In the genomic region with DNA sequence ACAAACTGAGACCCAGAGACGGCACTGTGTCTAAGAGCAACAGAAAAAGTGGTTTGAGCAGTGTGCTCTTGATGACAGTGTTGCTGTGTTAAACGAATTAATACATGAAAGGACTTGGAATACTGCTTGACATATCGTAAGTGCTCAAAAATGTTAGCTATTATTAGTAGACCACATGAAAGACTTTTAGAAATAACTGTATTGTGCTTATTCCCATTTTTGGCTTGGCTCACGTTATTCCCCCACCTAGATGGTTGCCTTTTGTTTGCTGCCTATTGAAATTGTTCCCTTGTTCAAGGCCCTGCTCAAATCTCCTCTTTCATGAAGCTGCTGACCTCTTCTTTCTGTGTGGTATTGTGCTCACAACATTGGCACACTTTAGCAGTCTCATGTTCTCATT, we compare ENCODE assay signal across 18 cellular contexts. TPM values are rescaled to one million over a fixed set of nuclear protein-coding genes. Genes with fewer than 3 reads are reported as not detected.
DNase-seq lines count a peak whose midpoint lies in the region; ATAC-seq, FAIRE-seq and TF ChIP-seq lines count a peak whose summit lies in the region.
"Had no signal": no experiment of that assay in that cellular context is flagged by ENCODE, and none has a peak within 500 bp of the region (broad histone marks: within the 10 kb centered on the region; RNA-seq: fewer than 3 reads in every experiment).

No MANE protein-coding gene starts in this region.

- no peak for ATAC-seq in GM12878
- no peak for ATAC-seq in upper lobe of left lung (ENCODE audit: low FRiP score in 2 of 2)
- ATAC-seq in GM19035 (IDR thresholded peaks at IDR 0.05; ENCODE audit: unreplicated experiment) = no peak
- ATAC-seq: Panc1 had no signal

- TF ChIP-seq POLR2A in GM12878 (IDR thresholded peaks at IDR 0.05; ENCODE audit: low read depth, low read length) (no peak), upper lobe of left lung (IDR thresholded peaks at IDR 0.05) (no peak)

- no peak for FAIRE-seq in GM12878 (lab: Jason Lieb, UNC)
- FAIRE-seq: G401.6 had no signal

- H3K79me2 ChIP-seq in MM.1S (ENCODE audit: low read length) (no peaks in the 10 kb centered on the region), GM12878 (ENCODE audit: control insufficient read depth, insufficient read depth, low read length) (no peaks in the 10 kb centered on the region)

- no peaks in the 10 kb centered on the region for H3F3A ChIP-seq in MM.1S (ENCODE audit: insufficient read depth, low read length)

- POLR2A ChIA-PET in GM12878 (lab: Charles Lee) = interaction anchor here (0.5 to 1.8 kb wide), 2 partner anchors 11 to 263 kb away, joined by 3 to 4 read pairs; no protein-coding TSS in a partner anchor

- no peaks in the 10 kb centered on the region for H3K4me1 Mint-ChIP-seq in progenitor cell of endocrine pancreas (ENCODE audit: low read depth)

- no peaks in the 10 kb centered on the region for H3K36me3 Mint-ChIP-seq in progenitor cell of endocrine pancreas (ENCODE audit: insufficient read depth)

- H3K4me3 Mint-ChIP-seq in progenitor cell of endocrine pancreas (ENCODE audit: low read depth) = no peak overlapping the region
- H3K4me3 Mint-ChIP-seq: CD4-positive, alpha-beta T cell had no signal

- H3K9me3 ChIP-seq in MM.1S (replicated peaks; ENCODE audit: insufficient read depth, low read length) = no peaks in the 10 kb centered on the region
- no peaks in the 10 kb centered on the region for H3K9me3 ChIP-seq in GM12878 (replicated peaks; ENCODE audit: control insufficient read depth, insufficient read depth, low read length)
- H3K9me3 ChIP-seq in upper lobe of left lung = no peaks in the 10 kb centered on the region

- intact Hi-C loops in GM12878 (cut with micrococcal nuclease; ENCODE audit: unreplicated experiment) = no loop called here

- H3K9ac ChIP-seq in MM.1S (ENCODE audit: low read length) (no peak overlapping the region), GM12878 (ENCODE audit: control insufficient read depth, insufficient read depth, low read length) (no peak overlapping the region)

- H3K4me1 ChIP-seq in MM.1S (ENCODE audit: low read length) (no peaks in the 10 kb centered on the region), GM12878 (ENCODE audit: control insufficient read depth, insufficient read depth, low read length) (no peaks in the 10 kb centered on the region), upper lobe of left lung (no peaks in the 10 kb centered on the region)

- H3K9me2 ChIP-seq in MM.1S (replicated peaks; ENCODE audit: insufficient read depth, low read length) = no peaks in the 10 kb centered on the region

- H4K20me1 ChIP-seq in MM.1S (ENCODE audit: insufficient read depth, low read length) (no peaks in the 10 kb centered on the region), GM12878 (ENCODE audit: control insufficient read depth, insufficient read depth) (no peaks in the 10 kb centered on the region)

- H3K4me3 ChIP-seq in MM.1S (ENCODE audit: low read length) = no peak overlapping the region
- H3K4me3 ChIP-seq in GM12878 = no peak overlapping the region
- no peak overlapping the region for H3K4me3 ChIP-seq in upper lobe of left lung

- WGBS in GM12878 (ENCODE audit: insufficient coverage, insufficient replicate concordance, low lambda C conversion rate, missing lambda C conversion rate) = 43% methylated on average over 4 of the region's 4 CpGs
- 70 to 75% methylated on average over 4 of the region's 4 CpGs for WGBS in upper lobe of left lung, 2 donors

- TF ChIP-seq EP300 in GM12878 (IDR thresholded peaks at IDR 0.05; ENCODE audit: borderline replicate concordance in 1 of 2, control insufficient read depth in 1 of 2, low read depth in 2 of 2, low read length in 2 of 2) = no peak
- no peak for TF ChIP-seq EP300 in upper lobe of left lung (IDR thresholded peaks at IDR 0.05)

- SMC1A ChIA-PET in GM12878 (lab: Charles Lee; ENCODE audit: uncharacterized antibody, unreplicated experiment) = interaction anchor here (1.3 to 1.4 kb wide), 3 partner anchors 9 to 73 kb away, joined by 3 to 4 read pairs (median 4); no protein-coding TSS in a partner anchor

- peak; percentile 14 for DNase-seq in Ammon's horn (ENCODE audit: low spot score)
- no peak for DNase-seq in MM.1S
- no peak for DNase-seq in GM12878 (ENCODE audit: low read depth, low spot score)
- no peak for DNase-seq in progenitor cell of endocrine pancreas (ENCODE audit: low spot score, unreplicated experiment)
- no peak for DNase-seq in upper lobe of left lung
- no peak for DNase-seq in NCI-H1417 (lab: John Stamatoyannopoulos, UW)
- DNase-seq: AML-193; Calu3; CD4-positive, alpha-beta T cell; DMS79 treated with DMSO at 0.1 percent for 48 hours; GOT3; NCI-H1930; NCI-H2171 treated with DMSO at 0.1 percent for 48 hours; NCI-H82; Right ventricle myocardium superior had no signal

- TF ChIP-seq RAD21 in GM12878 (IDR thresholded peaks at IDR 0.05; ENCODE audit: insufficient read depth, low read depth, low read length) = no peak

- CTCF ChIA-PET in GM12878 (lab: Yijun Ruan, JAX) = interaction anchor here (0.6 to 2.2 kb wide), 3 partner anchors 10 to 525 kb away, joined by 3 to 12 read pairs (median 4); no protein-coding TSS in a partner anchor

- TF ChIP-seq CTCF in MM.1S (IDR thresholded peaks at IDR 0.05; ENCODE audit: low read length) (no peak), GM12878 (IDR thresholded peaks at IDR 0.05 in 2 of 3, conservative IDR thresholded peaks at IDR 0.05 in 1 of 3; ENCODE audit: control insufficient read depth in 2 of 3, extremely low read depth in 1 of 3, insufficient read depth in 1 of 3, low read depth in 3 of 3, low read length in 3 of 3) (no peak), progenitor cell of endocrine pancreas (IDR thresholded peaks at IDR 0.05; ENCODE audit: unreplicated experiment) (no peak), upper lobe of left lung (IDR thresholded peaks at IDR 0.05) (no peak)

- H3K27me3 Mint-ChIP-seq in progenitor cell of endocrine pancreas = peaks cover 5% of the 10 kb centered on the region
- H3K27me3 Mint-ChIP-seq: CD4-positive, alpha-beta T cell had no signal

- no peak overlapping the region for H3K27ac ChIP-seq in MM.1S (ENCODE audit: low read length)
- no peak overlapping the region for H3K27ac ChIP-seq in GM12878 (ENCODE audit: control insufficient read depth, insufficient read depth)
- no peak overlapping the region for H3K27ac ChIP-seq in upper lobe of left lung

- RAD21 ChIA-PET in GM12878 (lab: Charles Lee; ENCODE audit: unreplicated experiment) = interaction anchor here (2.7 kb wide), 1 partner anchor 11 kb away, joined by 9 read pairs; no protein-coding TSS in a partner anchor

- H3K9me3 Mint-ChIP-seq in progenitor cell of endocrine pancreas (ENCODE audit: low read depth) = no peaks in the 10 kb centered on the region
- H3K9me3 Mint-ChIP-seq: CD4-positive, alpha-beta T cell had no signal

- H2AFZ ChIP-seq in MM.1S (ENCODE audit: low read length) (0 out of 2 replicates have a peak overlapping the region, but pooled peaks have one; percentile 12), GM12878 (ENCODE audit: control insufficient read depth, low read depth, low read length) (peak overlapping the region; percentile 19; the same call in 1 of the 2 replicates)

- in situ Hi-C loops in GM12878 (cut with MboI) = no loop called here

- H3K36me3 ChIP-seq in MM.1S (replicated peaks; ENCODE audit: insufficient read depth, low read length) (no peaks in the 10 kb centered on the region), GM12878 (ENCODE audit: control insufficient read depth in 2 of 2, insufficient read depth in 2 of 2, low read length in 1 of 2) (no peaks in the 10 kb centered on the region), upper lobe of left lung (no peaks in the 10 kb centered on the region)

- no TSS peak for BruUV-seq in GM12878 (replicated peaks; lab: Mats Ljungman, UMichigan)

- H3K27ac Mint-ChIP-seq in progenitor cell of endocrine pancreas = peak overlapping the region; percentile 28
- H3K27ac Mint-ChIP-seq: CD4-positive, alpha-beta T cell had no signal

- H3K4me2 ChIP-seq in MM.1S (ENCODE audit: low read depth, low read length) = no peak overlapping the region
- H3K4me2 ChIP-seq in GM12878 (ENCODE audit: control insufficient read depth, insufficient read depth) = no peak overlapping the region

- no peaks in the 10 kb centered on the region for H3K27me3 ChIP-seq in MM.1S (replicated peaks; ENCODE audit: insufficient read depth, low read length)
- no peaks in the 10 kb centered on the region for H3K27me3 ChIP-seq in GM12878 (replicated peaks in 1 of 2; ENCODE audit: control insufficient read depth in 2 of 2, insufficient read depth in 2 of 2, low read length in 1 of 2)
- no peaks in the 10 kb centered on the region for H3K27me3 ChIP-seq in upper lobe of left lung

TF ChIP-seq in GM12878, 131 proteins besides CTCF, POLR2A, EP300 and RAD21 (continues in another document):
- TF ChIP-seq STAT1 (conservative IDR thresholded peaks at IDR 0.05) (no peak), KAT2A (conservative IDR thresholded peaks at IDR 0.05; ENCODE audit: control insufficient read depth, low read depth, low read length) (no peak), ATF7 (IDR thresholded peaks at IDR 0.05; ENCODE audit: low read depth) (no peak)

RNA-seq across cellular contexts. Expression of gene C2orf74, which starts 27.8 kb away (rescaled TPM):
- total RNA-seq in GM12878 (2013; cell fraction: nucleolus; rRNA removed) = 1.9 and 3.1 TPM in 2 replicates
- 3.8 and 6.1 TPM in 2 replicates for total RNA-seq in GM12878 (2014; rRNA removed)
- 14.9 and 16.1 TPM in 2 replicates for total RNA-seq in GM12878 (2014; rRNA removed; fragmentation: Illumina TruSeq; extraction: Trizol)
- total RNA-seq in GM12878 (2021) = 4.7 and 5.6 TPM in 2 replicates
- polyA plus RNA-seq in GM12878 (2011; ENCODE audit: low read depth) = 16.0 TPM
- 9.8 and 18.8 TPM in 2 replicates for polyA plus RNA-seq in GM12878 (2011; rRNA removed)
- 5.4 and 6.1 TPM in 2 replicates for polyA plus RNA-seq in GM12878 (2011; cell fraction: cytosol; rRNA removed)
- 3.8 and 4.1 TPM in 2 replicates for polyA plus RNA-seq in GM12878 (2011; cell fraction: nucleus; rRNA removed)
- 9.2 and 14.0 TPM in 2 replicates for polyA plus RNA-seq in GM12878 (2012)
- 15.6 and 19.1 TPM in 2 replicates for polyA plus RNA-seq in GM12878 (2014; fragmentation: Illumina TruSeq; extraction: Trizol)
- 10 to 100 TPM; 25.0 TPM for polyA plus RNA-seq in GM12878 (2014; fragmentation: Nextera tagmentation; extraction: Ambion mirVana)
- 10.2 and 10.8 TPM in 2 replicates for polyA plus RNA-seq in GM12878 (2014; rRNA removed)
- polyA plus RNA-seq in GM12878 (2016; fragmentation: Nextera tagmentation; extraction: Ambion mirVana) = 10 to 100 TPM; 15.5 to 16.3 TPM
- 1.0 and 1.5 TPM in 2 replicates for polyA minus RNA-seq in GM12878 (2011; rRNA and poly(A)+ RNA removed)
- 3.6 TPM in 1 of 2 replicates, not detected in the other for polyA minus RNA-seq in GM12878 (2011; cell fraction: cytosol; rRNA and poly(A)+ RNA removed)
- 1.1 TPM in 1 of 2 replicates, not detected in the other for polyA minus RNA-seq in GM12878 (2011; cell fraction: nucleus; rRNA and poly(A)+ RNA removed)
- total RNA-seq in progenitor cell of endocrine pancreas = 10.0 and 13.6 TPM in 2 replicates
- total RNA-seq in upper lobe of left lung = 10 to 100 TPM; 11.9 to 20.7 (median 16.6) TPM
